In genomic region chr7:124033093-124033806, GRCh38 we compare ENCODE assay signal across 8 cellular contexts. TPM values are rescaled to one million over a fixed set of nuclear protein-coding genes. Genes with fewer than 3 reads are reported as not detected.
DNase-seq lines count a peak whose midpoint lies in the region; ATAC-seq and TF ChIP-seq lines count a peak whose summit lies in the region.

No MANE protein-coding gene starts in this region.

- peaks cover 59% of the 10 kb centered on the region for H3K27me3 Mint-ChIP-seq in central memory CD8-positive, alpha-beta T cell

- peak overlapping the region; percentile 93 for H3K27ac ChIP-seq in temporal lobe (ENCODE audit: low read depth, low read length)

- H3K27ac Mint-ChIP-seq in central memory CD8-positive, alpha-beta T cell (ENCODE audit: low read depth) = no peak overlapping the region

- DNase-seq in GM10266 (ENCODE audit: extremely low spot score) = peak; percentile 33
- no peak for DNase-seq in central memory CD8-positive, alpha-beta T cell (ENCODE audit: low spot score in 2 of 2)
- DNase-seq in left kidney (ENCODE audit: low read depth, low spot score) = peak; percentile 77
- no peak for DNase-seq in stimulated activated naive CD4-positive, alpha-beta T cell treated with Interleukin-2 at 50 U/mL for 16 hours (lab: John Stamatoyannopoulos, UW)
- no peak for DNase-seq in SKM-1 (lab: John Stamatoyannopoulos, UW; ENCODE audit: unreplicated experiment)

- H3K36me3 Mint-ChIP-seq in central memory CD8-positive, alpha-beta T cell (ENCODE audit: insufficient read depth) = no peaks in the 10 kb centered on the region

- H3K4me3 Mint-ChIP-seq in central memory CD8-positive, alpha-beta T cell = peak overlapping the region; percentile 7

- no peaks in the 10 kb centered on the region for H3K9me3 Mint-ChIP-seq in central memory CD8-positive, alpha-beta T cell

- TF ChIP-seq CTCF in GM10266 (IDR thresholded peaks at IDR 0.05; ENCODE audit: control insufficient read depth, insufficient read depth, low read depth, missing control alignments) = no peak

- peaks cover 4% of the 10 kb centered on the region for H3K4me1 Mint-ChIP-seq in central memory CD8-positive, alpha-beta T cell

- ATAC-seq in HG03159 (IDR thresholded peaks at IDR 0.05; ENCODE audit: unreplicated experiment) = peak; percentile 28
- ATAC-seq in central memory CD8-positive, alpha-beta T cell (replicated peaks; ENCODE audit: extremely low read depth, poor library complexity, severe bottlenecking) = no peak
- no peak for ATAC-seq in HG02763 (IDR thresholded peaks at IDR 0.05; ENCODE audit: unreplicated experiment)

RNA-seq across cellular contexts. Expression of gene TMEM229A, which starts 0.4 kb away (rescaled TPM):
- total RNA-seq in temporal lobe = 0.74 TPM

Comparison
In these comparisons a context has a peak if more than half of its experiments do, and no peak if none do; other contexts are left out.
1. DNase-seq: peak in GM10266 (single experiment) and left kidney (single experiment); none in central memory CD8-positive, alpha-beta T cell (0 of 2), stimulated activated naive CD4-positive, alpha-beta T cell treated with Interleukin-2 at 50 U/mL for 16 hours (single experiment) and SKM-1 (single experiment).